1 cellular context compared by ENCODE assay signal in the genomic region with DNA sequence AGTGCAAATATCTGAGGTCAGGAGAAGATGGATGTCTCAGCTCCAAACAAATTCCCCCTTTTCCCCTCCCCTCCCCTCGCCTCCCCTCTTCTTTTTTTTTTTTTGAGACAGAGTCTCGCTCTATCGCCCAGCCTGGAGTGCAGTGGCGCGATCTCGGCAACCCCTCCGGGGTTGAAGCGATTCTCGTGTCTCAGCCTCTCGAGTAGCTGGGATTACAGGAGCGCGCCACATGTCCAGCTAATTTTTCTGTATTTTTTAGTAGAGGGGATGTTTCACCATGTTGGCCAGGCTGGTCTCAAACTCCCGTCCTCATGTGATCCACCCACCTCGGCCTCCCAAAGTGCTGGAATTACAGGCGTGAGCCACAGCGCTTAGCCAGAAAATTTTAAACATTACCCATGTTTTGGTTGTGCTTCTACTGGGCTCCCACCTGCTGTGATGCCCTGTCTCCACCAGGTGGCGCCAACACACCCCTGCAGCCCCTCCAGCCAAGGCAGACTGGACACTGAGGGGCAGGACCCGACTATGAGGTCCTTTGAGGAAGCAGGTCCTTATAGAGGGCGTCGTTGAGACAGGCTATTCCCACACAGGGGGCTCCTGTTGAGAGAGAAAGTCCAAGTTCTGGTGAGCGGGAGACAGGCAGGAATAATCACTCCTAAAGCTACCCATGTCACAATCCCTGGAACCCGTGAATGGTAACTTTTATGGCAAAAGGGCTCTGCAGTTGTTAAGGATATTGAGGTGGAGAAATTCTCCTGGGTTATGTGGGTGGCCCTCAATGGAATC.
TF ChIP-seq lines count a peak whose summit lies in the region.

No MANE protein-coding gene starts in this region.

TF ChIP-seq in HEK293, 187 proteins besides CTCF, POLR2A, EP300 and RAD21 (continued from another document and continues in another):
- TF ChIP-seq, protein P1, sequence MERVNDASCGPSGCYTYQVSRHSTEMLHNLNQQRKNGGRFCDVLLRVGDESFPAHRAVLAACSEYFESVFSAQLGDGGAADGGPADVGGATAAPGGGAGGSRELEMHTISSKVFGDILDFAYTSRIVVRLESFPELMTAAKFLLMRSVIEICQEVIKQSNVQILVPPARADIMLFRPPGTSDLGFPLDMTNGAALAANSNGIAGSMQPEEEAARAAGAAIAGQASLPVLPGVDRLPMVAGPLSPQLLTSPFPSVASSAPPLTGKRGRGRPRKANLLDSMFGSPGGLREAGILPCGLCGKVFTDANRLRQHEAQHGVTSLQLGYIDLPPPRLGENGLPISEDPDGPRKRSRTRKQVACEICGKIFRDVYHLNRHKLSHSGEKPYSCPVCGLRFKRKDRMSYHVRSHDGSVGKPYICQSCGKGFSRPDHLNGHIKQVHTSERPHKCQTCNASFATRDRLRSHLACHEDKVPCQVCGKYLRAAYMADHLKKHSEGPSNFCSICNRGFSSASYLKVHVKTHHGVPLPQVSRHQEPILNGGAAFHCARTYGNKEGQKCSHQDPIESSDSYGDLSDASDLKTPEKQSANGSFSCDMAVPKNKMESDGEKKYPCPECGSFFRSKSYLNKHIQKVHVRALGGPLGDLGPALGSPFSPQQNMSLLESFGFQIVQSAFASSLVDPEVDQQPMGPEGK (tag by site-specific recombination; IDR thresholded peaks at IDR 0.05) = peak; percentile 56; the same call in 1 of the 2 replicates
- no peak for TF ChIP-seq ZNF473 (tag by site-specific recombination; IDR thresholded peaks at IDR 0.05)
- TF ChIP-seq ZNF155 (tag by site-specific recombination; IDR thresholded peaks at IDR 0.05) = no peak
- TF ChIP-seq, protein P2, sequence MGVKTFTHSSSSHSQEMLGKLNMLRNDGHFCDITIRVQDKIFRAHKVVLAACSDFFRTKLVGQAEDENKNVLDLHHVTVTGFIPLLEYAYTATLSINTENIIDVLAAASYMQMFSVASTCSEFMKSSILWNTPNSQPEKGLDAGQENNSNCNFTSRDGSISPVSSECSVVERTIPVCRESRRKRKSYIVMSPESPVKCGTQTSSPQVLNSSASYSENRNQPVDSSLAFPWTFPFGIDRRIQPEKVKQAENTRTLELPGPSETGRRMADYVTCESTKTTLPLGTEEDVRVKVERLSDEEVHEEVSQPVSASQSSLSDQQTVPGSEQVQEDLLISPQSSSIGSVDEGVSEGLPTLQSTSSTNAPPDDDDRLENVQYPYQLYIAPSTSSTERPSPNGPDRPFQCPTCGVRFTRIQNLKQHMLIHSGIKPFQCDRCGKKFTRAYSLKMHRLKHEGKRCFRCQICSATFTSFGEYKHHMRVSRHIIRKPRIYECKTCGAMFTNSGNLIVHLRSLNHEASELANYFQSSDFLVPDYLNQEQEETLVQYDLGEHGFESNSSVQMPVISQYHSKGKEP (tag by site-specific recombination; IDR thresholded peaks at IDR 0.05) = peak; percentile 17; the same call in 1 of the 2 replicates
- no peak for TF ChIP-seq ZNF768 (tag by site-specific recombination; IDR thresholded peaks at IDR 0.05)
- no peak for TF ChIP-seq ZNF140 (tag by site-specific recombination; IDR thresholded peaks at IDR 0.05)
- TF ChIP-seq REPIN1 (tag by site-specific recombination; IDR thresholded peaks at IDR 0.05; ENCODE audit: low read depth) = no peak
- TF ChIP-seq ZNF292 (tag by site-specific recombination; IDR thresholded peaks at IDR 0.05; ENCODE audit: borderline replicate concordance, low read depth) = no peak
- TF ChIP-seq, protein P3, sequence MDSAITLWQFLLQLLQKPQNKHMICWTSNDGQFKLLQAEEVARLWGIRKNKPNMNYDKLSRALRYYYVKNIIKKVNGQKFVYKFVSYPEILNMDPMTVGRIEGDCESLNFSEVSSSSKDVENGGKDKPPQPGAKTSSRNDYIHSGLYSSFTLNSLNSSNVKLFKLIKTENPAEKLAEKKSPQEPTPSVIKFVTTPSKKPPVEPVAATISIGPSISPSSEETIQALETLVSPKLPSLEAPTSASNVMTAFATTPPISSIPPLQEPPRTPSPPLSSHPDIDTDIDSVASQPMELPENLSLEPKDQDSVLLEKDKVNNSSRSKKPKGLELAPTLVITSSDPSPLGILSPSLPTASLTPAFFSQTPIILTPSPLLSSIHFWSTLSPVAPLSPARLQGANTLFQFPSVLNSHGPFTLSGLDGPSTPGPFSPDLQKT (IDR thresholded peaks at IDR 0.05; ENCODE audit: borderline replicate concordance, low read depth, low read length) = no peak
- TF ChIP-seq TRIM28 (IDR thresholded peaks at IDR 0.05; ENCODE audit: borderline replicate concordance, low read length) = no peak
- TF ChIP-seq, protein P4, sequence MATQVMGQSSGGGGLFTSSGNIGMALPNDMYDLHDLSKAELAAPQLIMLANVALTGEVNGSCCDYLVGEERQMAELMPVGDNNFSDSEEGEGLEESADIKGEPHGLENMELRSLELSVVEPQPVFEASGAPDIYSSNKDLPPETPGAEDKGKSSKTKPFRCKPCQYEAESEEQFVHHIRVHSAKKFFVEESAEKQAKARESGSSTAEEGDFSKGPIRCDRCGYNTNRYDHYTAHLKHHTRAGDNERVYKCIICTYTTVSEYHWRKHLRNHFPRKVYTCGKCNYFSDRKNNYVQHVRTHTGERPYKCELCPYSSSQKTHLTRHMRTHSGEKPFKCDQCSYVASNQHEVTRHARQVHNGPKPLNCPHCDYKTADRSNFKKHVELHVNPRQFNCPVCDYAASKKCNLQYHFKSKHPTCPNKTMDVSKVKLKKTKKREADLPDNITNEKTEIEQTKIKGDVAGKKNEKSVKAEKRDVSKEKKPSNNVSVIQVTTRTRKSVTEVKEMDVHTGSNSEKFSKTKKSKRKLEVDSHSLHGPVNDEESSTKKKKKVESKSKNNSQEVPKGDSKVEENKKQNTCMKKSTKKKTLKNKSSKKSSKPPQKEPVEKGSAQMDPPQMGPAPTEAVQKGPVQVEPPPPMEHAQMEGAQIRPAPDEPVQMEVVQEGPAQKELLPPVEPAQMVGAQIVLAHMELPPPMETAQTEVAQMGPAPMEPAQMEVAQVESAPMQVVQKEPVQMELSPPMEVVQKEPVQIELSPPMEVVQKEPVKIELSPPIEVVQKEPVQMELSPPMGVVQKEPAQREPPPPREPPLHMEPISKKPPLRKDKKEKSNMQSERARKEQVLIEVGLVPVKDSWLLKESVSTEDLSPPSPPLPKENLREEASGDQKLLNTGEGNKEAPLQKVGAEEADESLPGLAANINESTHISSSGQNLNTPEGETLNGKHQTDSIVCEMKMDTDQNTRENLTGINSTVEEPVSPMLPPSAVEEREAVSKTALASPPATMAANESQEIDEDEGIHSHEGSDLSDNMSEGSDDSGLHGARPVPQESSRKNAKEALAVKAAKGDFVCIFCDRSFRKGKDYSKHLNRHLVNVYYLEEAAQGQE (tag by site-specific recombination; IDR thresholded peaks at IDR 0.05) = no peak
- no peak for TF ChIP-seq KLF7 (tag by site-specific recombination; IDR thresholded peaks at IDR 0.05; ENCODE audit: borderline replicate concordance)
- TF ChIP-seq ZNF629 (tag by site-specific recombination; IDR thresholded peaks at IDR 0.05) = 0 out of 2 replicates have a peak, but pooled peaks have one; percentile 26
- no peak for TF ChIP-seq KLF9 (tag by site-specific recombination; IDR thresholded peaks at IDR 0.05; ENCODE audit: low read depth)
- TF ChIP-seq, protein P5, sequence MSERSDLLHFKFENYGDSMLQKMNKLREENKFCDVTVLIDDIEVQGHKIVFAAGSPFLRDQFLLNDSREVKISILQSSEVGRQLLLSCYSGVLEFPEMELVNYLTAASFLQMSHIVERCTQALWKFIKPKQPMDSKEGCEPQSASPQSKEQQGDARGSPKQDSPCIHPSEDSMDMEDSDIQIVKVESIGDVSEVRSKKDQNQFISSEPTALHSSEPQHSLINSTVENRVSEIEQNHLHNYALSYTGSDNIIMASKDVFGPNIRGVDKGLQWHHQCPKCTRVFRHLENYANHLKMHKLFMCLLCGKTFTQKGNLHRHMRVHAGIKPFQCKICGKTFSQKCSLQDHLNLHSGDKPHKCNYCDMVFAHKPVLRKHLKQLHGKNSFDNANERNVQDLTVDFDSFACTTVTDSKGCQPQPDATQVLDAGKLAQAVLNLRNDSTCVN (tag by site-specific recombination; optimal IDR thresholded peaks at IDR 0.05) = peak; percentile 37
- peak; percentile 94 for TF ChIP-seq ZNF660 (tag by site-specific recombination; IDR thresholded peaks at IDR 0.05)
- no peak for TF ChIP-seq ZNF214 (tag by site-specific recombination; IDR thresholded peaks at IDR 0.05; ENCODE audit: borderline replicate concordance)
- TF ChIP-seq ZNF561 (tag by site-specific recombination; IDR thresholded peaks at IDR 0.05; ENCODE audit: borderline replicate concordance) = no peak
- TF ChIP-seq ZNF501 (tag by site-specific recombination; IDR thresholded peaks at IDR 0.05) = peak; percentile 47; the same call in 1 of the 2 replicates
- TF ChIP-seq ZNF416 (tag by site-specific recombination; IDR thresholded peaks at IDR 0.05) = no peak
- no peak for TF ChIP-seq OVOL3 (tag by site-specific recombination; IDR thresholded peaks at IDR 0.05)
- no peak for TF ChIP-seq SP2 (tag by site-specific recombination; IDR thresholded peaks at IDR 0.05)
- TF ChIP-seq ZNF521 (tag by site-specific recombination; IDR thresholded peaks at IDR 0.05) = no peak
- peak; percentile 30; the same call in 1 of the 2 replicates for TF ChIP-seq ZEB2 (tag by site-specific recombination; IDR thresholded peaks at IDR 0.05)
- TF ChIP-seq, protein P6, sequence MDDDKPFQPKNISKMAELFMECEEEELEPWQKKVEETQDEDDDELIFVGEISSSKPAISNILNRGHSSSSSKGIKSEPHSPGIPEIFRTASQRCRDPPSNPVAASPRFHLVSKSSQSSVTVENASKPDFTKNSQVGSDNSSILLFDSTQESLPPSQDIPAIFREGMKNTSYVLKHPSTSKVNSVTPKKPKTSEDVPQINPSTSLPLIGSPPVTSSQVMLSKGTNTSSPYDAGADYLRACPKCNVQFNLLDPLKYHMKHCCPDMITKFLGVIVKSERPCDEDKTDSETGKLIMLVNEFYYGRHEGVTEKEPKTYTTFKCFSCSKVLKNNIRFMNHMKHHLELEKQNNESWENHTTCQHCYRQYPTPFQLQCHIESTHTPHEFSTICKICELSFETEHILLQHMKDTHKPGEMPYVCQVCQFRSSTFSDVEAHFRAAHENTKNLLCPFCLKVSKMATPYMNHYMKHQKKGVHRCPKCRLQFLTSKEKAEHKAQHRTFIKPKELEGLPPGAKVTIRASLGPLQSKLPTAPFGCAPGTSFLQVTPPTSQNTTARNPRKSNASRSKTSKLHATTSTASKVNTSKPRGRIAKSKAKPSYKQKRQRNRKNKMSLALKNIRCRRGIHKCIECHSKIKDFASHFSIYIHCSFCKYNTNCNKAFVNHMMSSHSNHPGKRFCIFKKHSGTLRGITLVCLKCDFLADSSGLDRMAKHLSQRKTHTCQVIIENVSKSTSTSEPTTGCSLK (tag by site-specific recombination; IDR thresholded peaks at IDR 0.05) = no peak
- no peak for TF ChIP-seq ZNF114 (tag by site-specific recombination; IDR thresholded peaks at IDR 0.05)
- no peak for TF ChIP-seq ZNF670 (tag by site-specific recombination; IDR thresholded peaks at IDR 0.05; ENCODE audit: low read depth)
- no peak for TF ChIP-seq ZNF366 (tag by site-specific recombination; conservative IDR thresholded peaks at IDR 0.05)
- TF ChIP-seq ZNF10 (tag by site-specific recombination; IDR thresholded peaks at IDR 0.05) = no peak
- TF ChIP-seq GLI2 (tag by site-specific recombination; IDR thresholded peaks at IDR 0.05; ENCODE audit: borderline replicate concordance, low read depth) = no peak
- no peak for TF ChIP-seq ZFP41 (tag by site-specific recombination; IDR thresholded peaks at IDR 0.05; ENCODE audit: borderline replicate concordance)
- TF ChIP-seq ZNF791 (tag by site-specific recombination; IDR thresholded peaks at IDR 0.05) = no peak
- no peak for TF ChIP-seq ZNF302 (tag by site-specific recombination; IDR thresholded peaks at IDR 0.05; ENCODE audit: low read depth)
- no peak for TF ChIP-seq ZNF221 (tag by site-specific recombination; IDR thresholded peaks at IDR 0.05; ENCODE audit: borderline replicate concordance)
- no peak for TF ChIP-seq ZNF248 (tag by site-specific recombination; IDR thresholded peaks at IDR 0.05)
- TF ChIP-seq ZSCAN23 (tag by site-specific recombination; IDR thresholded peaks at IDR 0.05) = no peak
- TF ChIP-seq ZSCAN16 (tag by site-specific recombination; IDR thresholded peaks at IDR 0.05) = no peak
- no peak for TF ChIP-seq ZNF175 (tag by site-specific recombination; IDR thresholded peaks at IDR 0.05)
- TF ChIP-seq ZNF610 (tag by site-specific recombination; IDR thresholded peaks at IDR 0.05; ENCODE audit: borderline replicate concordance) = 0 out of 2 replicates have a peak, but pooled peaks have one; percentile 48
- TF ChIP-seq SP7 (tag by site-specific recombination; IDR thresholded peaks at IDR 0.05) = peak; percentile 72
- TF ChIP-seq ZNF530 (tag by site-specific recombination; IDR thresholded peaks at IDR 0.05; ENCODE audit: low read depth) = no peak
- TF ChIP-seq ZNF623 (tag by site-specific recombination; IDR thresholded peaks at IDR 0.05) = no peak
- no peak for TF ChIP-seq ZNF707 (tag by site-specific recombination; IDR thresholded peaks at IDR 0.05)
- peak; percentile 85 for TF ChIP-seq ZBTB17 (tag by site-specific recombination; IDR thresholded peaks at IDR 0.05)
- no peak for TF ChIP-seq ZNF558 (tag by site-specific recombination; IDR thresholded peaks at IDR 0.05)
- no peak for TF ChIP-seq GFI1B (tag by site-specific recombination; IDR thresholded peaks at IDR 0.05)
- TF ChIP-seq ZNF48 (tag by site-specific recombination; IDR thresholded peaks at IDR 0.05) = no peak
